20 cellular contexts compared by ENCODE assay signal in the genomic region with DNA sequence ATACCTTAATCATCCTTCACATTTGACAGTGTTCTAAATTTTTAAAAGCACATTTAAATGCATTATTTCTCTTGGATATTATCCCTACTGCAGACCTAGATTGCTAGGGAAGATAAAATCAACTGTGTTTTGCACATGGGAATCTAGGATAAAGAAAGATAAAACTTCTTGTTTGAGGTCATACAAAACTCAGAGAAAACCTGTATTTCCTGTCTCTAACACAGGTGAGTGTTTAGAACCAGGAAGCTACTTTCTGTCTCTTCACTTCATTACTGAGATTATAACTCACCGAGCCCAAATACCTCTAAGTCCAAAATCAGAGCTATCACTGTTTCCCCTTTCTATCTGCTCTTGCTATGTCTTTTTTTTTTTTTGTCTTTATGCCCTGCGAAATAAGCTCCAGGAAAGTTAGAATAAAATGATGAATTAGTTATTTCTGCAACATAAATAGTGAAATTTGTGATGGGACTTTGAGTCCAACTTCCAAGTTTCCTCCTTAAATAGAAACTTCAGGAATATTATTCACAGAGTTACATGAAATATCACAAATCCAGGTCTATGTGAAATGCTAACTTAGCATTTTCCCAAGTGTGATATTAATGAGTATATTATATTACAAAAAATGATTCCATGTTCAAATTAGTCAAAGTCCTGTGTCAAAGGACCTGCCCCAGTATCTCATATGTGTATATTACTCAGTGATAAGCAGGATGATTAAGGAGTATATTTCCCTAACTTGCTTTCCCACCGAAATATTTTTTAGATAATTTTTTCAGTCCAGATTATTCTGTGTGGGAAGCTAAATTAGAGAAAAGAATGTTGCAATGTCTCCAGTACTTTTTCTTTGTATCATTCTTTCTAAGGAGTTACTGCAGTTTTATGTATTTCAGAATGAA.
"Had no signal": no experiment of that assay in that cellular context is flagged by ENCODE, and none has a peak within 500 bp of the region (broad histone marks: within the 10 kb centered on the region; RNA-seq: fewer than 3 reads in every experiment).

No MANE protein-coding gene starts in this region.

- H3K27ac Mint-ChIP-seq: activated CD4-positive, alpha-beta T cell treated with anti-CD3 and anti-CD28 coated beads, Interleukin-2, amount 10 ng/mL, durations not matched to agents 24 days and 14 days; activated naive CD8-positive, alpha-beta T cell treated with anti-CD3 and anti-CD28 coated beads for 36 hours; activated T-helper 1 cell treated with anti-CD3 and anti-CD28 coated beads, Interleukin-12 subunit alpha, Interleukin-12 subunit beta, Interleukin-2, Interleukin-4 antibody, amounts not matched to agents 30 ng/mL and 10 ng/mL and 1 ng/mL, durations not matched to agents 14 hours and 24 hours and 36 hours; naive thymus-derived CD4-positive, alpha-beta T cell; stimulated activated memory B cell treated with anti-CD40 and anti-IgM and Interleukin-4, amounts not matched to agents 10 μg/mL and 1 μg/mL and 100 μg/mL, for 72 hours had no signal

- H3K27me3 Mint-ChIP-seq: activated CD4-positive, alpha-beta T cell treated with anti-CD3 and anti-CD28 coated beads, Interleukin-2, amount 10 ng/mL, durations not matched to agents 24 days and 14 days; activated naive CD8-positive, alpha-beta T cell treated with anti-CD3 and anti-CD28 coated beads for 36 hours; central memory CD8-positive, alpha-beta T cell; stimulated activated memory B cell treated with anti-CD40 and anti-IgM and Interleukin-4, amounts not matched to agents 10 μg/mL and 1 μg/mL and 100 μg/mL, for 72 hours had no signal

- H3K9me3 Mint-ChIP-seq: activated CD4-positive, alpha-beta T cell treated with anti-CD3 and anti-CD28 coated beads, Interleukin-2, amount 10 ng/mL, durations not matched to agents 24 days and 14 days; activated naive CD8-positive, alpha-beta T cell treated with anti-CD3 and anti-CD28 coated beads for 36 hours; activated T-helper 1 cell treated with anti-CD3 and anti-CD28 coated beads, Interleukin-12 subunit alpha, Interleukin-12 subunit beta, Interleukin-2, Interleukin-4 antibody, amounts not matched to agents 30 ng/mL and 10 ng/mL and 1 ng/mL, durations not matched to agents 14 hours and 24 hours and 36 hours; brain; central memory CD8-positive, alpha-beta T cell; naive thymus-derived CD4-positive, alpha-beta T cell; stimulated activated memory B cell treated with anti-CD40 and anti-IgM and Interleukin-4, amounts not matched to agents 10 μg/mL and 1 μg/mL and 100 μg/mL, for 72 hours had no signal

- H3K4me1 Mint-ChIP-seq: activated CD4-positive, alpha-beta T cell treated with anti-CD3 and anti-CD28 coated beads, Interleukin-2, amount 10 ng/mL, durations not matched to agents 24 days and 14 days; activated naive CD8-positive, alpha-beta T cell treated with anti-CD3 and anti-CD28 coated beads for 36 hours; central memory CD8-positive, alpha-beta T cell; stimulated activated memory B cell treated with anti-CD40 and anti-IgM and Interleukin-4, amounts not matched to agents 10 μg/mL and 1 μg/mL and 100 μg/mL, for 72 hours had no signal

- H3K4me3 ChIP-seq: left lung, mucosa of descending colon, pancreas, thyroid gland had no signal

- H3K36me3 ChIP-seq: left lung, pancreas, thyroid gland had no signal

- H3K27ac ChIP-seq: left lung, pancreas, thyroid gland had no signal

- H3K36me3 Mint-ChIP-seq: activated naive CD8-positive, alpha-beta T cell treated with anti-CD3 and anti-CD28 coated beads for 36 hours; brain; naive thymus-derived CD4-positive, alpha-beta T cell; stimulated activated memory B cell treated with anti-CD40 and anti-IgM and Interleukin-4, amounts not matched to agents 10 μg/mL and 1 μg/mL and 100 μg/mL, for 72 hours had no signal

- ATAC-seq: left lung; mucosa of descending colon; naive thymus-derived CD4-positive, alpha-beta T cell; pancreas; stimulated activated memory B cell treated with anti-CD40 and anti-IgM and Interleukin-4, amounts not matched to agents 10 μg/mL and 1 μg/mL and 100 μg/mL, for 72 hours had no signal

- H3K27me3 ChIP-seq: left lung, pancreas, thyroid gland had no signal

- H3K9me3 ChIP-seq: left lung, mucosa of descending colon, pancreas, thyroid gland had no signal

- DNase-seq: activated CD4-positive, alpha-beta T cell treated with anti-CD3 and anti-CD28 coated beads, Interleukin-2, amount 10 ng/mL, durations not matched to agents 24 days and 14 days; activated CD4-positive, CD25-positive, alpha-beta regulatory T cell; activated CD8-positive, alpha-beta memory T cell treated with anti-CD3 and anti-CD28 coated beads for 24 hours; activated naive CD8-positive, alpha-beta T cell treated with anti-CD3 and anti-CD28 coated beads for 36 hours; cortex of kidney; effector CD4-positive, alpha-beta T cell; foreskin fibroblast; glutamatergic neuron; hypothalamus; kidney; left lung; mucosa of descending colon; naive thymus-derived CD4-positive, alpha-beta T cell; pancreas; stimulated activated CD4-positive, alpha-beta T cell treated with anti-CD3 and anti-CD28 coated beads, Interleukin-2, amount 100 ng/mL, for 48 hours; thyroid gland had no signal

- H3K4me3 Mint-ChIP-seq: activated CD4-positive, alpha-beta T cell treated with anti-CD3 and anti-CD28 coated beads, Interleukin-2, amount 10 ng/mL, durations not matched to agents 24 days and 14 days; activated naive CD8-positive, alpha-beta T cell treated with anti-CD3 and anti-CD28 coated beads for 36 hours; activated T-helper 1 cell treated with anti-CD3 and anti-CD28 coated beads, Interleukin-12 subunit alpha, Interleukin-12 subunit beta, Interleukin-2, Interleukin-4 antibody, amounts not matched to agents 30 ng/mL and 10 ng/mL and 1 ng/mL, durations not matched to agents 14 hours and 24 hours and 36 hours; brain; central memory CD8-positive, alpha-beta T cell; stimulated activated memory B cell treated with anti-CD40 and anti-IgM and Interleukin-4, amounts not matched to agents 10 μg/mL and 1 μg/mL and 100 μg/mL, for 72 hours had no signal

- H3K4me1 ChIP-seq: left lung, pancreas had no signal
